ENCODE assay signal across 19 cellular contexts in genomic region chr6:42756713-42757112, GRCh38. TPM values are rescaled to one million over a fixed set of nuclear protein-coding genes. Genes with fewer than 3 reads are reported as not detected.
DNase-seq lines count a peak whose midpoint lies in the region; ATAC-seq lines count a peak whose summit lies in the region.
"Had no signal": no experiment of that assay in that cellular context is flagged by ENCODE, and none has a peak within 500 bp of the region (broad histone marks: within the 10 kb centered on the region; RNA-seq: fewer than 3 reads in every experiment).

No MANE protein-coding gene starts in this region.

- no peak overlapping the region for H2AFZ ChIP-seq in trophoblast cell (ENCODE audit: insufficient read depth, low read length, poor library complexity)

- H3K23ac ChIP-seq in trophoblast cell (ENCODE audit: low read length) = no peak overlapping the region

- H3K18ac ChIP-seq in trophoblast cell (ENCODE audit: low read length) = no peak overlapping the region

- no peaks in the 10 kb centered on the region for H3K9me3 Mint-ChIP-seq in stimulated activated effector memory CD8-positive, alpha-beta T cell treated with anti-CD3 and anti-CD28 coated beads, Interleukin-12 subunit alpha, Interleukin-12 subunit beta, amount 100 ng/mL, for 72 hours
- H3K9me3 Mint-ChIP-seq in activated T-helper 2 cell treated with anti-CD3 and anti-CD28 coated beads, Interferon-gamma antibody, Interleukin-2, Interleukin-4, amounts not matched to agents 10 μg/mL and 5 μg/mL and 100 μg/mL, durations not matched to agents 14 hours and 24 hours and 36 hours = no peaks in the 10 kb centered on the region
- H3K9me3 Mint-ChIP-seq: CD4-positive, alpha-beta T cell had no signal

- H3K4me1 Mint-ChIP-seq in stimulated activated effector memory CD8-positive, alpha-beta T cell treated with anti-CD3 and anti-CD28 coated beads, Interleukin-12 subunit alpha, Interleukin-12 subunit beta, amount 100 ng/mL, for 72 hours = peaks cover 27% of the 10 kb centered on the region
- H3K4me1 Mint-ChIP-seq in activated T-helper 2 cell treated with anti-CD3 and anti-CD28 coated beads, Interferon-gamma antibody, Interleukin-2, Interleukin-4, amounts not matched to agents 10 μg/mL and 5 μg/mL and 100 μg/mL, durations not matched to agents 14 hours and 24 hours and 36 hours (ENCODE audit: low read depth) = no peaks in the 10 kb centered on the region

- no peak overlapping the region for H4K12ac ChIP-seq in trophoblast cell (ENCODE audit: low read depth, low read length)

- H3K4ac ChIP-seq in trophoblast cell (ENCODE audit: low read depth, low read length) = no peak overlapping the region

- H3K27ac ChIP-seq in iPS-20b (ENCODE audit: low read length) (peak overlapping the region; percentile 8), trophoblast cell (ENCODE audit: low read depth, low read length) (no peak overlapping the region)
- H3K27ac ChIP-seq: KMS-11 had no signal

- H3K79me1 ChIP-seq in trophoblast cell (ENCODE audit: low read length) = no peaks in the 10 kb centered on the region

- DNase-seq in H7 (peak; percentile 35), NT2/D1 (ENCODE audit: low read depth, low spot score) (no peak), trophoblast cell (no peak), NCI-H2081 treated with DMSO at 0.1 percent for 48 hours (lab: John Stamatoyannopoulos, UW) (no peak)
- no peak for DNase-seq in stimulated activated effector memory CD8-positive, alpha-beta T cell treated with anti-CD3 and anti-CD28 coated beads, Interleukin-12 subunit alpha, Interleukin-12 subunit beta, amount 100 ng/mL, for 72 hours (ENCODE audit: low spot score in 2 of 2)
- no peak for DNase-seq in activated T-helper 2 cell treated with anti-CD3 and anti-CD28 coated beads, Interferon-gamma antibody, Interleukin-2, Interleukin-4, amounts not matched to agents 10 μg/mL and 5 μg/mL and 100 μg/mL, durations not matched to agents 14 hours and 24 hours and 36 hours (ENCODE audit: low spot score)
- DNase-seq: Calu3; CD4-positive, alpha-beta T cell; NCI-H1436 treated with DMSO at 0.1 percent for 48 hours; NCI-H2029 treated with DMSO at 0.1 percent for 48 hours; NCI-H226; NCI-H526 treated with DMSO at 0.1 percent for 48 hours; SHP77; SK-N-SH had no signal

- no peak overlapping the region for H2BK5ac ChIP-seq in trophoblast cell (ENCODE audit: low read depth, low read length, poor library complexity)

- H3K27ac Mint-ChIP-seq in stimulated activated effector memory CD8-positive, alpha-beta T cell treated with anti-CD3 and anti-CD28 coated beads, Interleukin-12 subunit alpha, Interleukin-12 subunit beta, amount 100 ng/mL, for 72 hours = peak overlapping the region; percentile 43
- no peak overlapping the region for H3K27ac Mint-ChIP-seq in activated T-helper 2 cell treated with anti-CD3 and anti-CD28 coated beads, Interferon-gamma antibody, Interleukin-2, Interleukin-4, amounts not matched to agents 10 μg/mL and 5 μg/mL and 100 μg/mL, durations not matched to agents 14 hours and 24 hours and 36 hours
- H3K27ac Mint-ChIP-seq: B cell; CD4-positive, alpha-beta T cell had no signal

- no peak overlapping the region for H3K4me3 ChIP-seq in H7 (ENCODE audit: insufficient read depth, low read depth, low read length)
- no peak overlapping the region for H3K4me3 ChIP-seq in NT2/D1 (ENCODE audit: insufficient read length, low read depth)
- peak overlapping the region; percentile 44; the same call in 1 of the 2 replicates for H3K4me3 ChIP-seq in iPS-20b (ENCODE audit: low read length)
- H3K4me3 ChIP-seq in trophoblast cell (ENCODE audit: low read depth, low read length) = no peak overlapping the region

- no CpG with 5 or more reads among the region's 7 CpGs for WGBS in trophoblast cell (ENCODE audit: extremely low coverage, insufficient coverage, insufficient read length)

- H3K14ac ChIP-seq in trophoblast cell (ENCODE audit: low read length) = no peak overlapping the region

- H3K4me3 Mint-ChIP-seq in stimulated activated effector memory CD8-positive, alpha-beta T cell treated with anti-CD3 and anti-CD28 coated beads, Interleukin-12 subunit alpha, Interleukin-12 subunit beta, amount 100 ng/mL, for 72 hours = no peak overlapping the region
- no peak overlapping the region for H3K4me3 Mint-ChIP-seq in activated T-helper 2 cell treated with anti-CD3 and anti-CD28 coated beads, Interferon-gamma antibody, Interleukin-2, Interleukin-4, amounts not matched to agents 10 μg/mL and 5 μg/mL and 100 μg/mL, durations not matched to agents 14 hours and 24 hours and 36 hours (ENCODE audit: low read depth)
- H3K4me3 Mint-ChIP-seq: B cell; CD4-positive, alpha-beta T cell had no signal

- H3K27me3 ChIP-seq in H7 (ENCODE audit: control insufficient read depth, insufficient read depth, low read length) = no peaks in the 10 kb centered on the region
- H3K27me3 ChIP-seq in NT2/D1 (ENCODE audit: insufficient read depth, insufficient read length) = no peaks in the 10 kb centered on the region
- no peaks in the 10 kb centered on the region for H3K27me3 ChIP-seq in iPS-20b (ENCODE audit: insufficient read depth, low read length)
- H3K27me3 ChIP-seq in trophoblast cell (ENCODE audit: insufficient read depth, low read length) = no peaks in the 10 kb centered on the region

- H4K8ac ChIP-seq in trophoblast cell (ENCODE audit: low read depth, low read length) = no peak overlapping the region

- H3K27me3 Mint-ChIP-seq in activated T-helper 2 cell treated with anti-CD3 and anti-CD28 coated beads, Interferon-gamma antibody, Interleukin-2, Interleukin-4, amounts not matched to agents 10 μg/mL and 5 μg/mL and 100 μg/mL, durations not matched to agents 14 hours and 24 hours and 36 hours (ENCODE audit: low read depth) = no peaks in the 10 kb centered on the region
- H3K27me3 Mint-ChIP-seq: B cell; CD4-positive, alpha-beta T cell had no signal

- H3K9me3 ChIP-seq in NT2/D1 (ENCODE audit: insufficient read depth, low read length) = no peaks in the 10 kb centered on the region
- H3K9me3 ChIP-seq in iPS-20b (ENCODE audit: insufficient read depth, low read depth, low read length) = no peaks in the 10 kb centered on the region
- no peaks in the 10 kb centered on the region for H3K9me3 ChIP-seq in trophoblast cell (ENCODE audit: insufficient read depth, low read depth, low read length)
- H3K9me3 ChIP-seq: SK-N-SH had no signal

- no peak overlapping the region for H2BK120ac ChIP-seq in trophoblast cell (ENCODE audit: insufficient read depth, low read length, poor library complexity)

- H3K36me3 Mint-ChIP-seq in stimulated activated effector memory CD8-positive, alpha-beta T cell treated with anti-CD3 and anti-CD28 coated beads, Interleukin-12 subunit alpha, Interleukin-12 subunit beta, amount 100 ng/mL, for 72 hours = peaks cover 17% of the 10 kb centered on the region
- H3K36me3 Mint-ChIP-seq in activated T-helper 2 cell treated with anti-CD3 and anti-CD28 coated beads, Interferon-gamma antibody, Interleukin-2, Interleukin-4, amounts not matched to agents 10 μg/mL and 5 μg/mL and 100 μg/mL, durations not matched to agents 14 hours and 24 hours and 36 hours (ENCODE audit: low read depth) = peaks cover 17% of the 10 kb centered on the region

- no peaks in the 10 kb centered on the region for H3K36me3 ChIP-seq in H7 (replicated peaks; ENCODE audit: control insufficient read depth, insufficient read depth, low read length)
- no peaks in the 10 kb centered on the region for H3K36me3 ChIP-seq in NT2/D1 (ENCODE audit: insufficient read depth, insufficient read length, low read length)
- 0 out of 2 replicates have a peak, but pooled peaks cover 7% of the 10 kb centered on the region for H3K36me3 ChIP-seq in iPS-20b (ENCODE audit: insufficient read depth, low read depth, low read length)
- H3K36me3 ChIP-seq in trophoblast cell (ENCODE audit: control insufficient read depth in 1 of 2, insufficient read depth in 2 of 2, low read length in 2 of 2) = no peaks in the 10 kb centered on the region

- H2AK5ac ChIP-seq in trophoblast cell (ENCODE audit: low read length) = no peak overlapping the region

- H2BK12ac ChIP-seq in trophoblast cell (ENCODE audit: low read length) = no peak overlapping the region

- no peak for ATAC-seq in stimulated activated effector memory CD8-positive, alpha-beta T cell treated with anti-CD3 and anti-CD28 coated beads, Interleukin-12 subunit alpha, Interleukin-12 subunit beta, amount 100 ng/mL, for 72 hours

- no peaks in the 10 kb centered on the region for H3K79me2 ChIP-seq in trophoblast cell (ENCODE audit: control insufficient read depth, insufficient read depth, low read length, poor library complexity)

- H4K91ac ChIP-seq in trophoblast cell (ENCODE audit: low read depth, low read length) = no peak overlapping the region

- intact Hi-C loops in activated T-helper 2 cell treated with anti-CD3 and anti-CD28 coated beads, Interferon-gamma antibody, Interleukin-2, Interleukin-4, amounts not matched to agents 10 μg/mL and 5 μg/mL and 100 μg/mL, durations not matched to agents 14 hours and 24 hours and 36 hours (cut with micrococcal nuclease) = no loop called here

- H3K4me2 ChIP-seq in trophoblast cell (ENCODE audit: low read length) = no peak overlapping the region
- H3K4me2 ChIP-seq: KMS-11, SK-N-SH had no signal

- H3K4me1 ChIP-seq in NT2/D1 (ENCODE audit: insufficient read depth, insufficient read length) (peaks cover 9% of the 10 kb centered on the region), iPS-20b (ENCODE audit: insufficient read depth, low read length) (peaks cover 27% of the 10 kb centered on the region; the same call in 1 of the 2 replicates), trophoblast cell (ENCODE audit: control insufficient read depth in 1 of 2, insufficient read depth in 2 of 2, low read length in 2 of 2) (no peaks in the 10 kb centered on the region)

- H3K9ac ChIP-seq in NT2/D1 (ENCODE audit: insufficient read length, low read depth) = peak overlapping the region; percentile 36
- peak overlapping the region; percentile 59; the same call in 1 of the 2 replicates for H3K9ac ChIP-seq in iPS-20b (ENCODE audit: low read depth, low read length)
- H3K9ac ChIP-seq in trophoblast cell (ENCODE audit: low read length) = no peak overlapping the region
- H3K9ac ChIP-seq: KMS-11, SK-N-SH had no signal

RNA-seq across cellular contexts. Expression of gene TBCC, which starts 10.8 kb away (rescaled TPM):
- 57.0 and 65.8 TPM in 2 replicates for total RNA-seq in H7 (2014; rRNA removed; shearing (Covaris generic))
- polyA plus RNA-seq in trophoblast cell (2013) = 19.7 and 20.7 TPM in 2 replicates
- 17.7 and 19.5 TPM in 2 replicates for total RNA-seq in activated T-helper 2 cell treated with anti-CD3 and anti-CD28 coated beads, Interferon-gamma antibody, Interleukin-2, Interleukin-4, amounts not matched to agents 10 μg/mL and 5 μg/mL and 100 μg/mL, durations not matched to agents 14 hours and 24 hours and 36 hours

RNA-seq across cellular contexts. Expression of gene BICRAL, which starts 25.1 kb away (rescaled TPM):
- total RNA-seq in H7 (2014; rRNA removed; shearing (Covaris generic)) = 6.0 and 8.8 TPM in 2 replicates
- polyA plus RNA-seq in trophoblast cell (2013) = 3.5 TPM in 2 replicates
- total RNA-seq in activated T-helper 2 cell treated with anti-CD3 and anti-CD28 coated beads, Interferon-gamma antibody, Interleukin-2, Interleukin-4, amounts not matched to agents 10 μg/mL and 5 μg/mL and 100 μg/mL, durations not matched to agents 14 hours and 24 hours and 36 hours = 14.2 and 14.4 TPM in 2 replicates

RNA-seq across cellular contexts. Expression of gene PRPH2, which starts 34.3 kb away (rescaled TPM):
- 1.2 TPM in 2 replicates for total RNA-seq in H7 (2014; rRNA removed; shearing (Covaris generic))
- polyA plus RNA-seq in trophoblast cell (2013) = 0.01 and 0.04 TPM in 2 replicates
- not detected in 2 replicates for total RNA-seq in activated T-helper 2 cell treated with anti-CD3 and anti-CD28 coated beads, Interferon-gamma antibody, Interleukin-2, Interleukin-4, amounts not matched to agents 10 μg/mL and 5 μg/mL and 100 μg/mL, durations not matched to agents 14 hours and 24 hours and 36 hours
- total RNA-seq: Calu3, M059J, OCI-LY7 had no signal
- polyA plus RNA-seq: SK-N-SH had no signal
